ENCODE assay signal across 29 cellular contexts in the genomic region with DNA sequence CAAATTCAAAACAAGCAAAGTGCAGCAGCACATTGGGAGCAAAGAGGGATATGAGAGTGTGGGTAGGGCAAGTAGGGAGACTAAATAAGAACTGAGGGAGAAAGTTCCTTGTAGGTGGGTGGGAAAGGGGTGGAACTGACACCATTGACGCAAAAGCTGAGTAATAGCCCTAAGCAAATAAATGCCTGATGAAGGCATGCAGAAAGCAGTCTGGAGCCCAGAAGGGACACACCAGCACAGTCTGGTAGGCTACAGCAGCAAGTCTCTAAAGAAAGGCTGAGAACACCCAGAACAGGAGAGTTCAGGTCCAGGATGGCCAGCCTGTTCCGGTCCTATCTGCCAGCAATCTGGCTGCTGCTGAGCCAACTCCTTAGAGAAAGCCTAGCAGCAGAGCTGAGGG. TPM values are rescaled to one million over a fixed set of nuclear protein-coding genes. Genes with fewer than 3 reads are reported as not detected.
DNase-seq lines count a peak whose midpoint lies in the region; ATAC-seq and TF ChIP-seq lines count a peak whose summit lies in the region.
"Had no signal": no experiment of that assay in that cellular context is flagged by ENCODE, and none has a peak within 500 bp of the region (broad histone marks: within the 10 kb centered on the region; RNA-seq: fewer than 3 reads in every experiment).

A gene (plus strand): TSS at position 208 of the 400 bp plus-strand sequence. CDS start 105 bp downstream, at position 313.

- DNase-seq in GM23248 = peak; percentile 15
- DNase-seq in RWPE2 (ENCODE audit: low spot score) = no peak
- DNase-seq in fibroblast of mammary gland (ENCODE audit: low read depth) = peak; percentile 36
- DNase-seq in renal cortical epithelial cell (ENCODE audit: low read depth) = peak; percentile 16
- DNase-seq in substantia nigra (lab: John Stamatoyannopoulos, UW) = no peak
- no peak for DNase-seq in dorsolateral prefrontal cortex
- DNase-seq: activated CD4-positive, alpha-beta T cell treated with anti-CD3 and anti-CD28 coated beads for 48 hours; activated effector memory CD4-positive, alpha-beta T cell treated with anti-CD3 and anti-CD28 coated beads, Interleukin-2, amount 50 U/mL, for 16 hours; activated T-cell treated with anti-CD3 and anti-CD28 coated beads, Interleukin-2, amount 50 U/mL, for 1 hour; foreskin melanocyte; H7; NCI-H446; OCI-M1; right cardiac atrium; SIG-M5; stimulated activated CD4-positive, alpha-beta T cell treated with anti-CD3 and anti-CD28 coated beads, Interleukin-4, amount 100 ng/mL, for 4 hours; stimulated activated naive CD4-positive, alpha-beta T cell; SW 1271; T-helper 9 cell; uterus; WERI-Rb-1 had no signal

- ATAC-seq in RWPE2 (ENCODE audit: low read depth) (peak; percentile 94), GM21786 (IDR thresholded peaks at IDR 0.05; ENCODE audit: unreplicated experiment) (no peak), GM21619 (IDR thresholded peaks at IDR 0.05; ENCODE audit: unreplicated experiment) (no peak)
- ATAC-seq: right cardiac atrium had no signal

- H3F3A ChIP-seq in GM23248 (ENCODE audit: insufficient read depth) = no peaks in the 10 kb centered on the region

- no peaks in the 10 kb centered on the region for H3K4me1 ChIP-seq in GM23248 (ENCODE audit: insufficient read depth)
- no peaks in the 10 kb centered on the region for H3K4me1 ChIP-seq in RWPE2 (ENCODE audit: insufficient read depth, poor library complexity, severe bottlenecking)
- H3K4me1 ChIP-seq: uterus had no signal

- no peak within 1 kb of the TSS for H3K4me2 ChIP-seq in GM23248 (ENCODE audit: unreplicated experiment)
- H3K4me2 ChIP-seq: hepatocyte had no signal

- H3K36me3 ChIP-seq in GM23248 (ENCODE audit: low read depth) = no peaks in the 10 kb centered on the region
- H3K36me3 ChIP-seq in RWPE2 (ENCODE audit: low read depth) = no peaks in the 10 kb centered on the region
- H3K36me3 ChIP-seq: uterus, WERI-Rb-1 had no signal

- no peak within 1 kb of the TSS for H2AFZ ChIP-seq in GM23248
- H2AFZ ChIP-seq: hepatocyte had no signal

- no peaks in the 10 kb centered on the region for H3K9me2 ChIP-seq in GM23248 (ENCODE audit: insufficient read depth)

- H3K4me3 ChIP-seq in GM23248 = no peak within 1 kb of the TSS
- H3K4me3 ChIP-seq in RWPE2 (ENCODE audit: severe bottlenecking) = no peak within 1 kb of the TSS
- H3K4me3 ChIP-seq in fibroblast of mammary gland (ENCODE audit: control insufficient read depth, low read depth, low read length) = no peak within 1 kb of the TSS
- H3K4me3 ChIP-seq in dorsolateral prefrontal cortex = no peak within 1 kb of the TSS
- H3K4me3 ChIP-seq: hepatocyte, uterus had no signal

- intact Hi-C loops in dorsolateral prefrontal cortex (cut with DNase I) = no loop called here

- H4K20me1 ChIP-seq in GM23248 (ENCODE audit: insufficient read depth) = no peaks in the 10 kb centered on the region

- in situ Hi-C loops in GM23248 (cut with MboI) = no loop called here

- WGBS in GM23248 (ENCODE audit: low coverage in 1 of 2, low lambda C conversion rate in 2 of 2, missing lambda C conversion rate in 2 of 2), 2 experiments = 68 to 75% methylated on average over 2 of the region's 2 CpGs

- H3K27me3 ChIP-seq in GM23248 (replicated peaks; ENCODE audit: insufficient read depth) = peaks cover 18% of the 10 kb centered on the region
- no peaks in the 10 kb centered on the region for H3K27me3 ChIP-seq in RWPE2 (ENCODE audit: insufficient read depth, poor library complexity, severe bottlenecking)
- no peaks in the 10 kb centered on the region for H3K27me3 ChIP-seq in dorsolateral prefrontal cortex
- H3K27me3 ChIP-seq: hepatocyte, uterus had no signal

- TF ChIP-seq CTCF in RWPE2 (IDR thresholded peaks at IDR 0.05; ENCODE audit: poor library complexity, severe bottlenecking) (no peak), fibroblast of mammary gland (conservative IDR thresholded peaks at IDR 0.05; ENCODE audit: control insufficient read depth, insufficient read depth, low read depth, low read length) (no peak), dorsolateral prefrontal cortex (IDR thresholded peaks at IDR 0.05 in 54 of 56, conservative IDR thresholded peaks at IDR 0.05 in 2 of 56; ENCODE audit: low read depth in 1 of 56, partially characterized antibody in 56 of 56) (no peak)

- H3K79me2 ChIP-seq in GM23248 (ENCODE audit: insufficient read depth) = no peaks in the 10 kb centered on the region
- H3K79me2 ChIP-seq: hepatocyte had no signal

- H3K27ac ChIP-seq in GM23248 (no peak within 1 kb of the TSS), RWPE2 (ENCODE audit: poor library complexity, severe bottlenecking) (no peak within 1 kb of the TSS), substantia nigra (ENCODE audit: low read depth, low read length, poor library complexity, severe bottlenecking) (no peak within 1 kb of the TSS), dorsolateral prefrontal cortex (no peak within 1 kb of the TSS)
- H3K27ac ChIP-seq: C4-2B, hepatocyte, uterus, WERI-Rb-1 had no signal

- no peaks in the 10 kb centered on the region for H3K9me3 ChIP-seq in GM23248 (ENCODE audit: low read depth)
- no peaks in the 10 kb centered on the region for H3K9me3 ChIP-seq in RWPE2 (ENCODE audit: severe bottlenecking)
- H3K9me3 ChIP-seq: uterus had no signal

- H3K9ac ChIP-seq in GM23248 = no peak within 1 kb of the TSS

RNA-seq across cellular contexts. Expression of the gene that starts here (rescaled TPM):
- total RNA-seq in GM23248 (2014; rRNA removed; shearing (Covaris generic)) = not detected in 2 replicates
- polyA plus RNA-seq in GM23248 (2016; fragmentation: Nextera tagmentation; extraction: Ambion mirVana) = not detected in 2 replicates
- not detected in 2 replicates for total RNA-seq in renal cortical epithelial cell
- not detected for total RNA-seq in dorsolateral prefrontal cortex
- total RNA-seq: activated CD8-positive, alpha-beta memory T cell treated with anti-CD3 and anti-CD28 coated beads for 36 hours; chondrocyte; H7; right cardiac atrium; temporal lobe; uterus had no signal
- polyA plus RNA-seq: neural cell, right cardiac atrium had no signal

Comparison
In these comparisons a context has a peak if more than half of its experiments do, and no peak if none do; other contexts are left out.
1. Peak in DNase-seq in GM23248; RNA of the gene not detected or under 1 TPM.
2. Peak in DNase-seq in renal cortical epithelial cell; RNA of the gene not detected or under 1 TPM.